ENCODE assay signal across 8 cellular contexts in genomic region chr1:226549937-226550670, GRCh38. TPM values are rescaled to one million over a fixed set of nuclear protein-coding genes. Genes with fewer than 3 reads are reported as not detected.
DNase-seq lines count a peak whose midpoint lies in the region; ATAC-seq and TF ChIP-seq lines count a peak whose summit lies in the region.

No MANE protein-coding gene starts in this region.

- TF ChIP-seq CTCF in fibroblast of villous mesenchyme (IDR thresholded peaks at IDR 0.05; ENCODE audit: insufficient read depth, low read depth, low read length) (peak; percentile 7), neural crest cell (conservative IDR thresholded peaks at IDR 0.05) (peak; percentile 27)

- no peaks in the 10 kb centered on the region for H3K36me3 Mint-ChIP-seq in activated CD8-positive, alpha-beta T cell treated with anti-CD3 and anti-CD28 coated beads, Interleukin-2, amount 10 ng/mL, durations not matched to agents 7 days and 5 days (ENCODE audit: low read depth)
- no peaks in the 10 kb centered on the region for H3K36me3 Mint-ChIP-seq in neural crest cell (ENCODE audit: low read depth)

- H3K9me3 Mint-ChIP-seq in activated CD8-positive, alpha-beta T cell treated with anti-CD3 and anti-CD28 coated beads, Interleukin-2, amount 10 ng/mL, durations not matched to agents 7 days and 5 days (ENCODE audit: insufficient read depth): no peaks in the 10 kb centered on the region
- no peaks in the 10 kb centered on the region for H3K9me3 Mint-ChIP-seq in neural crest cell

- CTCF ChIA-PET in activated CD8-positive, alpha-beta T cell treated with anti-CD3 and anti-CD28 coated beads, Interleukin-2, amount 10 ng/mL, durations not matched to agents 7 days and 5 days (lab: Charles Lee): interaction anchor here (0.6 to 2.1 kb wide), 10 partner anchors 20 to 460 kb away, joined by 3 to 8 read pairs (median 3); partner anchors contain the start of gene PARP1

- H3K4me3 ChIP-seq in fibroblast of villous mesenchyme (ENCODE audit: low read depth, low read length): no peak overlapping the region

- H3K27ac Mint-ChIP-seq in activated CD8-positive, alpha-beta T cell treated with anti-CD3 and anti-CD28 coated beads, Interleukin-2, amount 10 ng/mL, durations not matched to agents 7 days and 5 days: no peak overlapping the region
- no peak overlapping the region for H3K27ac Mint-ChIP-seq in neural crest cell (ENCODE audit: unreplicated experiment)

- peaks cover 12% of the 10 kb centered on the region for H3K4me1 Mint-ChIP-seq in activated CD8-positive, alpha-beta T cell treated with anti-CD3 and anti-CD28 coated beads, Interleukin-2, amount 10 ng/mL, durations not matched to agents 7 days and 5 days (ENCODE audit: low read depth)
- H3K4me1 Mint-ChIP-seq in neural crest cell: peaks cover 12% of the 10 kb centered on the region

- H3K27me3 Mint-ChIP-seq in activated CD8-positive, alpha-beta T cell treated with anti-CD3 and anti-CD28 coated beads, Interleukin-2, amount 10 ng/mL, durations not matched to agents 7 days and 5 days (ENCODE audit: low read depth): peaks cover 73% of the 10 kb centered on the region
- H3K27me3 Mint-ChIP-seq in neural crest cell (ENCODE audit: low read depth): peaks cover 71% of the 10 kb centered on the region

- peak; percentile 17 for ATAC-seq in activated CD8-positive, alpha-beta T cell treated with anti-CD3 and anti-CD28 coated beads, Interleukin-2, amount 10 ng/mL, durations not matched to agents 7 days and 5 days

- POLR2A ChIA-PET in activated CD8-positive, alpha-beta T cell treated with anti-CD3 and anti-CD28 coated beads, Interleukin-2, amount 10 ng/mL, durations not matched to agents 7 days and 5 days (lab: Charles Lee): no interaction called here

- peak; percentile 43 for DNase-seq in GM03348 (ENCODE audit: low spot score)
- DNase-seq in HuH-7 (ENCODE audit: low spot score): peak; percentile 48
- no peak for DNase-seq in activated CD8-positive, alpha-beta T cell treated with anti-CD3 and anti-CD28 coated beads, Interleukin-2, amount 10 ng/mL, durations not matched to agents 7 days and 5 days
- no peak for DNase-seq in fibroblast of villous mesenchyme (ENCODE audit: low read depth)
- DNase-seq in neural crest cell (ENCODE audit: low read depth, low spot score): peak; percentile 5
- DNase-seq in SKM-1 treated with dmso at 0.1 percent for 144 hours (lab: John Stamatoyannopoulos, UW; ENCODE audit: unreplicated experiment): no peak
- DNase-seq in SHP77 treated with DMSO at 0.1 percent for 48 hours (lab: John Stamatoyannopoulos, UW): no peak
- DNase-seq in NCI-H187 treated with DMSO at 0.1 percent for 48 hours (lab: John Stamatoyannopoulos, UW): no peak

- no peak overlapping the region for H3K4me3 Mint-ChIP-seq in activated CD8-positive, alpha-beta T cell treated with anti-CD3 and anti-CD28 coated beads, Interleukin-2, amount 10 ng/mL, durations not matched to agents 7 days and 5 days
- peak overlapping the region; percentile 85 for H3K4me3 Mint-ChIP-seq in neural crest cell

RNA-seq across cellular contexts. Expression of gene STUM, which starts 1.5 kb away (rescaled TPM):
- not detected for total RNA-seq in activated CD8-positive, alpha-beta T cell treated with anti-CD3 and anti-CD28 coated beads, Interleukin-2, amount 10 ng/mL, durations not matched to agents 7 days and 5 days
- total RNA-seq in fibroblast of villous mesenchyme (under 0.01 TPM in 1 of 2 replicates, not detected in the other), neural crest cell (0.86 and 1.1 TPM in 2 replicates)

Comparison
In these comparisons a context has a peak if more than half of its experiments do, and no peak if none do; other contexts are left out.
1. DNase-seq: peak in GM03348 (single experiment), HuH-7 (single experiment) and neural crest cell (single experiment); none in activated CD8-positive, alpha-beta T cell treated with anti-CD3 and anti-CD28 coated beads, Interleukin-2, amount 10 ng/mL, durations not matched to agents 7 days and 5 days (single experiment), fibroblast of villous mesenchyme (single experiment), SKM-1 treated with dmso at 0.1 percent for 144 hours (single experiment), SHP77 treated with DMSO at 0.1 percent for 48 hours (single experiment) and NCI-H187 treated with DMSO at 0.1 percent for 48 hours (single experiment).